Comparison of ENCODE assay signal across 4 cellular contexts in the genomic region with DNA sequence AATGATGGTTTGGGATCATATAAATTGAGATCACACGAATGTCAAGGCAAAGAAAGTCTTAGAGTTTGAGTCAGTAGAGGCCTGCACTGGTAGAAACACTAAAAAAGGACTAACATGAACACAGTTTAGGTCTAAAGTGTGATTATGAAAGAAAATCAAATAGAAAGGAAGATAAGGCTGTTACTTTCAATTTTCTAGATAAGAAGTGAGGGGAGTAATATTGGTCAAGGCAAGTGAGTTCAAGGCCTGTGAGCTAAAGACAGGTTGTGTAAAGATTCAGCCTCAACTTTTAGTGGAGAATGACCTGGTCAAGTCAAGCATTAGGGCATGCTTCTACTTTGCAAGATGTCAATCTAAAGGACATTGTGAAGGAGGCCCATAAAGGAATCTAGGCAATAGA. TPM values are rescaled to one million over a fixed set of nuclear protein-coding genes. Genes with fewer than 3 reads are reported as not detected.
"Had no signal": no experiment of that assay in that cellular context is flagged by ENCODE, and none has a peak within 500 bp of the region (broad histone marks: within the 10 kb centered on the region; RNA-seq: fewer than 3 reads in every experiment).

No MANE protein-coding gene starts in this region.

- H3K4me3 ChIP-seq: GM23338 had no signal

- H2AFZ ChIP-seq: GM23338 had no signal

- ATAC-seq: GM23338 had no signal

- H3K4me2 ChIP-seq: GM23338 had no signal

- DNase-seq: H9, HCEC 1CT had no signal

RNA-seq across cellular contexts. Expression of a gene that starts 19.0 kb away (rescaled TPM):
- polyA plus RNA-seq: IgD-negative memory B cell had no signal
